ENCODE assay signal across 15 cellular contexts in the genomic region with DNA sequence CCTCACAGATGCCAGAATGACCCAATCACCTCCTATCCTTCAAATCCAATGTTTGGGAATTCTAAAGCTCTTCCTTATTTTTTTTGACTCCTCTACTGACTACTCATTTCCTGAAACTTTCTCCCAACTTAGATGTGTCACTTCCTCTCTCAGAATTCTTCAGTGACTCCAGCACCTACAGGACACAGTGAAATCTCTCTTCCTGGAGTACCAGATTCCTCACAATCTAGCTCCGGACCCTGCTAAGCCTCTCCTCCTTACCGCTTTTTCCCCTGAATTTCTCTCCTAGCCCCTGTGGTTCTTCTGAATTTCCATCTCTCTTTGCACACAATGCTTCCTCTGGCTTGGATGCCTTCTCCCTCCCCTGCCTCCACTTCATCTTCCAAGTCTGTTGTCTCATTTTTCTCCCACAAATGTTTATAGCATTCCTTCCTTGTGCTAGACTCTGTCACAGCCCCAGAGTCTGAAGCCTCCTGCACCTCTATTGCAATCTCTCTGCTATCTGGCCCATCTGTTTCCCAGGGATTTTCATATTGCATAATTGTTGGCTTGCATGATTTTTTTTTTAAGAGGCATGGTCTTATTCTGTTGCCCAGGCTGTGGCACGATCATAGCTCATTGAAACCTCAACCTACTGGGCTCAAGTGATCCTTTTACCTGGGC.
A peak's percentile ranks its signal among the peaks of the same experiment; 100 is the strongest.
DNase-seq lines count a peak whose midpoint lies in the region; ATAC-seq and TF ChIP-seq lines count a peak whose summit lies in the region.
"Had no signal": no experiment of that assay in that cellular context is flagged by ENCODE, and none has a peak within 500 bp of the region (broad histone marks: within the 10 kb centered on the region; RNA-seq: fewer than 3 reads in every experiment).

No MANE protein-coding gene starts in this region.

- H3K9me3 Mint-ChIP-seq in Calu3 (ENCODE audit: low read depth, unreplicated experiment), result no peaks in the 10 kb centered on the region
- H3K9me3 Mint-ChIP-seq in chondrocyte (ENCODE audit: low read depth), result no peaks in the 10 kb centered on the region
- peaks cover 2% of the 10 kb centered on the region for H3K9me3 Mint-ChIP-seq in memory B cell
- H3K9me3 Mint-ChIP-seq: activated T-helper 2 cell treated with anti-CD3 and anti-CD28 coated beads, Interferon-gamma antibody, Interleukin-2, Interleukin-4, amounts not matched to agents 10 μg/mL and 5 μg/mL and 100 μg/mL, durations not matched to agents 14 hours and 24 hours and 36 hours; CD8-positive, alpha-beta memory T cell; stimulated activated naive CD8-positive, alpha-beta T cell treated with anti-CD3 and anti-CD28 coated beads, Interleukin-15, Interleukin-2, amounts not matched to agents 100 ng/mL and 50 ng/mL, for 24 hours had no signal

- peak overlapping the region; percentile 10 for H3K27ac Mint-ChIP-seq in Calu3 (ENCODE audit: unreplicated experiment)
- peak overlapping the region; percentile 37 for H3K27ac Mint-ChIP-seq in chondrocyte (ENCODE audit: unreplicated experiment)
- peak overlapping the region; percentile 2 for H3K27ac Mint-ChIP-seq in memory B cell
- H3K27ac Mint-ChIP-seq: activated CD4-positive, alpha-beta T cell treated with anti-CD3 and anti-CD28 coated beads for 36 hours; activated T-helper 2 cell treated with anti-CD3 and anti-CD28 coated beads, Interferon-gamma antibody, Interleukin-2, Interleukin-4, amounts not matched to agents 10 μg/mL and 5 μg/mL and 100 μg/mL, durations not matched to agents 14 hours and 24 hours and 36 hours; stimulated activated naive CD8-positive, alpha-beta T cell treated with anti-CD3 and anti-CD28 coated beads, Interleukin-15, Interleukin-2, amounts not matched to agents 100 ng/mL and 50 ng/mL, for 24 hours had no signal

- no peaks in the 10 kb centered on the region for H3K36me3 Mint-ChIP-seq in Calu3 (ENCODE audit: insufficient read depth, unreplicated experiment)
- peaks cover 2% of the 10 kb centered on the region for H3K36me3 Mint-ChIP-seq in chondrocyte (ENCODE audit: low read depth)
- no peaks in the 10 kb centered on the region for H3K36me3 Mint-ChIP-seq in memory B cell

- no peak overlapping the region for H3K4me3 ChIP-seq in lower leg skin (ENCODE audit: low read depth, poor library complexity, severe bottlenecking)

- intact Hi-C loops in Calu3 (cut with micrococcal nuclease; ENCODE audit: unreplicated experiment), result no loop called here
- intact Hi-C loops in lower leg skin (cut with DNase I; ENCODE audit: low total_unique reads), result no loop called here

- BruUV-seq in Calu3 (replicated peaks; lab: Mats Ljungman, UMichigan), result no TSS peak

- CTCF ChIA-PET in Calu3 (lab: Charles Lee), result interaction anchor here (0.9 kb wide), 1 partner anchor 259 kb away, joined by 4 read pairs; no protein-coding TSS in a partner anchor

- no peak for TF ChIP-seq POLR2A in lower leg skin (IDR thresholded peaks at IDR 0.05)

- 72 to 73% methylated on average over 3 of the region's 3 CpGs for WGBS in lower leg skin, 2 donors

- H3K4me1 Mint-ChIP-seq in Calu3 (ENCODE audit: low read depth, unreplicated experiment) (peaks cover 13% of the 10 kb centered on the region), chondrocyte (ENCODE audit: low read depth) (peaks cover 8% of the 10 kb centered on the region), memory B cell (no peaks in the 10 kb centered on the region)
- H3K4me1 Mint-ChIP-seq: activated CD4-positive, alpha-beta T cell treated with anti-CD3 and anti-CD28 coated beads for 36 hours; CD8-positive, alpha-beta memory T cell had no signal

- ATAC-seq in memory B cell (ENCODE audit: low read depth), result no peak
- ATAC-seq in HG02840 (IDR thresholded peaks at IDR 0.05; ENCODE audit: low FRiP score, unreplicated experiment), result no peak
- ATAC-seq: activated CD4-positive, alpha-beta T cell treated with anti-CD3 and anti-CD28 coated beads for 36 hours had no signal

- H3K27me3 Mint-ChIP-seq in Calu3 (ENCODE audit: unreplicated experiment) (no peaks in the 10 kb centered on the region), chondrocyte (ENCODE audit: low read depth) (no peaks in the 10 kb centered on the region), memory B cell (peaks cover 2% of the 10 kb centered on the region)
- H3K27me3 Mint-ChIP-seq: activated CD4-positive, alpha-beta T cell treated with anti-CD3 and anti-CD28 coated beads for 36 hours; stimulated activated naive CD8-positive, alpha-beta T cell treated with anti-CD3 and anti-CD28 coated beads, Interleukin-15, Interleukin-2, amounts not matched to agents 100 ng/mL and 50 ng/mL, for 24 hours had no signal

- no peak for DNase-seq in Calu3
- peak; percentile 38 for DNase-seq in LHCN-M2 (ENCODE audit: low read depth)
- no peak for DNase-seq in chondrocyte (ENCODE audit: low spot score)
- no peak for DNase-seq in memory B cell (ENCODE audit: low spot score in 2 of 2)
- no peak for DNase-seq in lower leg skin (ENCODE audit: low spot score in 2 of 2)
- no peak for DNase-seq in DMS53 (lab: John Stamatoyannopoulos, UW)
- DNase-seq in islet precursor cell, result no peak
- DNase-seq: activated CD4-positive, alpha-beta T cell treated with anti-CD3 and anti-CD28 coated beads for 36 hours; CD8-positive, alpha-beta memory T cell; erythroblast; NCI-H1092 treated with DMSO at 0.1 percent for 48 hours; stimulated activated CD4-positive, alpha-beta T cell treated with anti-CD3 and anti-CD28 coated beads, Interleukin-4, amount 100 ng/mL, for 24 hours had no signal

- no peak overlapping the region for H3K4me3 Mint-ChIP-seq in Calu3 (ENCODE audit: low read depth, unreplicated experiment)
- H3K4me3 Mint-ChIP-seq in chondrocyte (ENCODE audit: unreplicated experiment), result no peak overlapping the region
- no peak overlapping the region for H3K4me3 Mint-ChIP-seq in memory B cell
- H3K4me3 Mint-ChIP-seq: activated CD4-positive, alpha-beta T cell treated with anti-CD3 and anti-CD28 coated beads for 36 hours; CD8-positive, alpha-beta memory T cell; stimulated activated naive CD8-positive, alpha-beta T cell treated with anti-CD3 and anti-CD28 coated beads, Interleukin-15, Interleukin-2, amounts not matched to agents 100 ng/mL and 50 ng/mL, for 24 hours had no signal

- TF ChIP-seq CTCF in Calu3 (IDR thresholded peaks at IDR 0.05; ENCODE audit: unreplicated experiment) (no peak), chondrocyte (IDR thresholded peaks at IDR 0.05) (no peak), lower leg skin (IDR thresholded peaks at IDR 0.05) (no peak)
